23 cellular contexts compared by ENCODE assay signal in genomic region chr9:3006917-3007316, GRCh38.
"Had no signal": no experiment of that assay in that cellular context is flagged by ENCODE, and none has a peak within 500 bp of the region (broad histone marks: within the 10 kb centered on the region; RNA-seq: fewer than 3 reads in every experiment).

No MANE protein-coding gene starts in this region.

- H3K27me3 ChIP-seq: breast epithelium, Peyer's patch, SJSA1 had no signal

- H3K4me1 ChIP-seq: breast epithelium, Peyer's patch, SJSA1 had no signal

- H3K9me3 ChIP-seq: breast epithelium, Peyer's patch, SJSA1 had no signal

- ATAC-seq: activated CD4-positive, CD25-positive, alpha-beta regulatory T cell treated with anti-CD3 and anti-CD28 coated beads, Interleukin-2, amount 50 U/mL, for 24 hours; activated CD8-positive, alpha-beta T cell treated with anti-CD3 and anti-CD28 coated beads for 36 hours; activated T-cell treated with anti-CD3 and anti-CD28 coated beads, Interleukin-2, amount 50 U/mL, for 72 hours; SK-N-SH treated with all-trans-retinoic acid at 6 μM for 48 hours had no signal

- H3K27ac ChIP-seq: breast epithelium, Peyer's patch, RWPE1, SJSA1 had no signal

- H3K36me3 ChIP-seq: breast epithelium, Peyer's patch, SJSA1 had no signal

- H3K4me3 ChIP-seq: breast epithelium, Peyer's patch, SJSA1 had no signal

- DNase-seq: activated CD4-positive, alpha-beta T cell treated with anti-CD3 and anti-CD28 coated beads for 4 hours; activated CD8-positive, alpha-beta memory T cell treated with anti-CD3 and anti-CD28 coated beads, Interleukin-2, amount 50 U/mL, for 4 hours; activated CD8-positive, alpha-beta T cell treated with anti-CD3 and anti-CD28 coated beads for 36 hours; activated gamma-delta T cell treated with Interleukin-2 at 50 U/mL for 16 hours; activated naive CD4-positive, alpha-beta T cell treated with anti-CD3 and anti-CD28 coated beads, Interleukin-2, amount 10 ng/mL, durations not matched to agents 7 days and 5 days; activated naive CD8-positive, alpha-beta T cell treated with anti-CD3 and anti-CD28 coated beads for 36 hours; activated T-cell treated with anti-CD3 and anti-CD28 coated beads, Interleukin-2, amount 50 U/mL, for 72 hours; central memory CD4-positive, alpha-beta T cell; KG1; NCI-H1048; NCI-H146; NCI-H187 treated with DMSO at 0.1 percent for 48 hours; NCI-H2081 treated with DMSO at 0.1 percent for 48 hours; NCI-H345; NCI-H748 treated with DMSO at 0.1 percent for 48 hours; Peyer's patch; SHP77; SW 1271 had no signal
